ENCODE assay signal across 28 cellular contexts in the genomic region with DNA sequence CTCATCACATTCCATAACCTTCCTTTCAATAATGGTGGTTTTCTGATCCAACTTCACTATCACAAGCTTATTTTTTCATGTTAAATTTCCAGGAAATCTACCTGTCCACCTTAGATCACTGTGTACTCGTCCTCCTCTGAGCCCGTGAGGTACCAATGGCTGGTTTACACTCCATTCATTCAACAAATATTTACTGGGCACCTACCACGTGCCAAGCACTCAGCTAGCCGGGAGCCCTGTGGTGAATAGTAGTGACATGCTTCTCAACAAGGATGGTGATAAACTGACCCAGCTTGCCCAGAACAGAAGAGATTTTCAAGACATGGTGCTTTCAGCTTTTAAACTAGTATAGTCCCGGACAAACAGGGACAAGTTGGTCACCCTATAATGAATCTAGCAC.
"Had no signal": no experiment of that assay in that cellular context is flagged by ENCODE, and none has a peak within 500 bp of the region (broad histone marks: within the 10 kb centered on the region; RNA-seq: fewer than 3 reads in every experiment).

No MANE protein-coding gene starts in this region.

- H3K9me3 Mint-ChIP-seq: activated CD4-positive, alpha-beta T cell treated with anti-CD3 and anti-CD28 coated beads, Interleukin-2, amount 10 ng/mL, durations not matched to agents 24 days and 14 days; activated CD8-positive, alpha-beta T cell treated with anti-CD3 and anti-CD28 coated beads for 36 hours; activated naive CD8-positive, alpha-beta T cell treated with anti-CD3 and anti-CD28 coated beads for 36 hours; activated T-cell treated with anti-CD3 and anti-CD28 coated beads, Interleukin-2, amount 50 U/mL, for 72 hours; activated T-helper 17 cell treated with anti-CD3 and anti-CD28 coated beads, Interleukin-2, amount 50 U/mL, for 72 hours had no signal

- H3K27ac Mint-ChIP-seq: activated CD4-positive, alpha-beta T cell treated with anti-CD3 and anti-CD28 coated beads, Interleukin-2, amount 10 ng/mL, durations not matched to agents 24 days and 14 days; activated CD8-positive, alpha-beta T cell treated with anti-CD3 and anti-CD28 coated beads for 36 hours; activated naive CD8-positive, alpha-beta T cell treated with anti-CD3 and anti-CD28 coated beads for 36 hours; activated T-cell treated with anti-CD3 and anti-CD28 coated beads, Interleukin-2, amount 50 U/mL, for 72 hours; activated T-helper 17 cell treated with anti-CD3 and anti-CD28 coated beads, Interleukin-2, amount 50 U/mL, for 72 hours had no signal

- DNase-seq: activated CD4-positive, alpha-beta T cell treated with anti-CD3 and anti-CD28 coated beads, Interleukin-2, amount 10 ng/mL, durations not matched to agents 24 days and 14 days; activated CD4-positive, alpha-beta T cell treated with anti-CD3 and anti-CD28 coated beads, Interleukin-2, amount 50 U/mL, for 4 hours; activated CD8-positive, alpha-beta T cell treated with anti-CD3 and anti-CD28 coated beads for 36 hours; activated effector memory CD4-positive, alpha-beta T cell treated with anti-CD3 and anti-CD28 coated beads, Interleukin-2, amount 50 U/mL, for 16 hours; activated naive CD4-positive, alpha-beta T cell; activated naive CD4-positive, alpha-beta T cell treated with anti-CD3 and anti-CD28 coated beads, Interleukin-2, amount 50 U/mL, for 16 hours; activated naive CD8-positive, alpha-beta T cell treated with anti-CD3 and anti-CD28 coated beads for 36 hours; activated T-cell treated with anti-CD3 and anti-CD28 coated beads, Interleukin-2, amount 50 U/mL, for 1 hour; activated T-cell treated with anti-CD3 and anti-CD28 coated beads, Interleukin-2, amount 50 U/mL, for 72 hours; amniotic stem cell; aorta; brain microvascular endothelial cell; central memory CD4-positive, alpha-beta T cell; NCI-H1105; NCI-H1417 treated with DMSO at 0.1 percent for 48 hours; NCI-H187 treated with DMSO at 0.1 percent for 48 hours; NCI-H2081; NCI-H2171 treated with DMSO at 0.1 percent for 48 hours; NCI-H2227 treated with DMSO at 0.1 percent for 48 hours; NCI-H446; NCI-H510A treated with DMSO at 0.1 percent for 48 hours; NCI-H526 treated with DMSO at 0.1 percent for 48 hours; SHP77; SJCRH30; T1000 had no signal

- H3K4me1 Mint-ChIP-seq: activated naive CD8-positive, alpha-beta T cell treated with anti-CD3 and anti-CD28 coated beads for 36 hours; activated T-helper 17 cell treated with anti-CD3 and anti-CD28 coated beads, Interleukin-2, amount 50 U/mL, for 72 hours had no signal

- H3K4me3 Mint-ChIP-seq: activated CD4-positive, alpha-beta T cell treated with anti-CD3 and anti-CD28 coated beads, Interleukin-2, amount 10 ng/mL, durations not matched to agents 24 days and 14 days; activated CD8-positive, alpha-beta T cell treated with anti-CD3 and anti-CD28 coated beads for 36 hours; activated naive CD8-positive, alpha-beta T cell treated with anti-CD3 and anti-CD28 coated beads for 36 hours; activated T-cell treated with anti-CD3 and anti-CD28 coated beads, Interleukin-2, amount 50 U/mL, for 72 hours; activated T-helper 17 cell treated with anti-CD3 and anti-CD28 coated beads, Interleukin-2, amount 50 U/mL, for 72 hours had no signal

- H3K4me1 ChIP-seq: SJCRH30 had no signal

- H3K27ac ChIP-seq: brain microvascular endothelial cell, KMS-11, SJCRH30, SK-N-MC had no signal

- H3K36me3 Mint-ChIP-seq: activated naive CD8-positive, alpha-beta T cell treated with anti-CD3 and anti-CD28 coated beads for 36 hours had no signal

- H3K4me3 ChIP-seq: SJCRH30, SK-N-MC had no signal

- H3K36me3 ChIP-seq: brain microvascular endothelial cell, SJCRH30 had no signal

- H3K9me3 ChIP-seq: SJCRH30 had no signal
